8 cellular contexts compared by ENCODE assay signal in the genomic region with DNA sequence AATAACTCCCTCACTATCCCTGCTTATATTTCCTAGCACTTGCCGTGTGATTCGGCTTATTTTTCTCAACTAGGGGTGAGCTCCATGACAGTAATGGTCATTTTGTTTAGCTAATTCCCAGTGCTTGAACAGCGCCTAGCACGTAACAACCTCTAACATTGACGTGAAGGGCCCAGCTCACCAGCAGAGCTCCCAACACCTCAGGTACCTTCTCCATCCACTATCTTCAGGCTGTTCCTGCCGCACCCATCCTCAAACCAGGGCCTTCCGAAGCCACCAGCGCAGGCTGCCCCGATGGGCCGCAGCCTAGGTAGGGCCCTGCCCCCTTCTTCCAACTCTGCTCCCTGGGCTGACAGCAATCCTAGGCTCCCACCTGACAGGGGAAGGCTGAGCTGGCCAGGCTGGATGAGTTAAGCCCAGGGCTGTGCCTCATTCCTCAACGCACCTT. TPM values are rescaled to one million over a fixed set of nuclear protein-coding genes. Genes with fewer than 3 reads are reported as not detected.
A peak's percentile ranks its signal among the peaks of the same experiment; 100 is the strongest.
DNase-seq lines count a peak whose midpoint lies in the region; TF ChIP-seq lines count a peak whose summit lies in the region.

No MANE protein-coding gene starts in this region.

- WGBS in liver: 28% methylated on average over 11 of the region's 11 CpGs

- no peaks in the 10 kb centered on the region; a peak in 1 of 22 replicates for H3K9me3 ChIP-seq in BLaER1 treated with 17β-estradiol and CSF1 and Interleukin-3, amounts not matched to agents 10 nM and 100 nM (replicated peaks in 1 of 11)
- H3K9me3 ChIP-seq in liver (ENCODE audit: control insufficient read depth in 4 of 4, low read length in 3 of 4): no peaks in the 10 kb centered on the region
- H3K9me3 ChIP-seq in tibial artery: no peaks in the 10 kb centered on the region

- peak overlapping the region; percentile 91 to 99 (median 97) for H3K27ac ChIP-seq in BLaER1 treated with 17β-estradiol and CSF1 and Interleukin-3, amounts not matched to agents 10 nM and 100 nM
- H3K27ac ChIP-seq in caudate nucleus (ENCODE audit: low read depth, low read length): peak overlapping the region; percentile 92
- peak overlapping the region; percentile 68 to 90 for H3K27ac ChIP-seq in liver (ENCODE audit: low read depth in 1 of 2, low read length in 2 of 2)
- H3K27ac ChIP-seq in tibial artery: peak overlapping the region; percentile 87

- no peak for TF ChIP-seq CTCF in liver (IDR thresholded peaks at IDR 0.05; ENCODE audit: low read depth, low read length, missing input control)
- no peak for TF ChIP-seq CTCF in tibial artery (IDR thresholded peaks at IDR 0.05)

- H4K20me1 ChIP-seq in BLaER1 treated with 17β-estradiol and CSF1 and Interleukin-3, amounts not matched to agents 10 nM and 100 nM: peaks cover 35 to 42% (median 38%) of the 10 kb centered on the region in 11 experiments

- peaks cover 29 to 47% (median 35%) of the 10 kb centered on the region in 10 experiments for H3K4me1 ChIP-seq in BLaER1 treated with 17β-estradiol and CSF1 and Interleukin-3, amounts not matched to agents 10 nM and 100 nM
- peaks cover 3 to 24% (median 9%) of the 10 kb centered on the region in 4 donors for H3K4me1 ChIP-seq in liver (ENCODE audit: control insufficient read depth in 4 of 4, insufficient read depth in 4 of 4, low read length in 3 of 4)
- H3K4me1 ChIP-seq in tibial artery: peaks cover 0 to 34% (median 13%) of the 10 kb centered on the region in 4 donors

- no peak for DNase-seq in Jurkat, Clone E6-1 (ENCODE audit: low read depth, low spot score)
- DNase-seq in caudate nucleus (lab: John Stamatoyannopoulos, UW): no peak
- no peak for DNase-seq in tibial artery
- no peak for DNase-seq in activated effector memory CD4-positive, alpha-beta T cell treated with anti-CD3 and anti-CD28 coated beads, Interleukin-2, amount 50 U/mL, for 16 hours
- no peak for DNase-seq in T1000 (lab: John Stamatoyannopoulos, UW)
- DNase-seq in activated CD4-positive, alpha-beta T cell treated with anti-CD3 and anti-CD28 coated beads, Interleukin-2, amount 50 U/mL, for 4 hours: no peak

- H3K4me2 ChIP-seq in BLaER1 treated with 17β-estradiol and CSF1 and Interleukin-3, amounts not matched to agents 10 nM and 100 nM: peak overlapping the region; percentile 90 to 98 (median 96)

- H3K27me3 ChIP-seq in BLaER1 treated with 17β-estradiol and CSF1 and Interleukin-3, amounts not matched to agents 10 nM and 100 nM: no peaks in the 10 kb centered on the region
- no peaks in the 10 kb centered on the region for H3K27me3 ChIP-seq in liver (ENCODE audit: control insufficient read depth in 4 of 4, insufficient read depth in 4 of 4, low read length in 3 of 4)
- H3K27me3 ChIP-seq in tibial artery: no peaks in the 10 kb centered on the region

- peaks cover 29 to 37% (median 36%) of the 10 kb centered on the region in 11 experiments for H3K36me3 ChIP-seq in BLaER1 treated with 17β-estradiol and CSF1 and Interleukin-3, amounts not matched to agents 10 nM and 100 nM
- H3K36me3 ChIP-seq in liver (ENCODE audit: control insufficient read depth in 4 of 4, insufficient read depth in 3 of 4, low read depth in 1 of 4, low read length in 3 of 4) (peaks cover 11 to 29% (median 26%) of the 10 kb centered on the region in 4 donors), tibial artery (peaks cover 27 to 30% (median 29%) of the 10 kb centered on the region in 3 donors)

- TF ChIP-seq RAD21 in liver (IDR thresholded peaks at IDR 0.05): no peak

- intact Hi-C loops in tibial artery (cut with DNase I; ENCODE audit: low total_unique reads): loop anchor here (10.0 kb wide), 2 partner anchors 104 to 664 kb away; a partner anchor contains a TSS

- peak overlapping the region; percentile 83 to 98 (median 92) for H3K4me3 ChIP-seq in BLaER1 treated with 17β-estradiol and CSF1 and Interleukin-3, amounts not matched to agents 10 nM and 100 nM
- peak overlapping the region; percentile 99 for H3K4me3 ChIP-seq in Jurkat, Clone E6-1 (ENCODE audit: low read length)
- peak overlapping the region; percentile 67 to 100 (median 88) for H3K4me3 ChIP-seq in liver (ENCODE audit: low read depth in 1 of 3, low read length in 3 of 3)
- peak overlapping the region; percentile 77 to 83 for H3K4me3 ChIP-seq in tibial artery

- H3K9ac ChIP-seq in BLaER1 treated with 17β-estradiol and CSF1 and Interleukin-3, amounts not matched to agents 10 nM and 100 nM: peak overlapping the region; percentile 95 to 100 (median 98)
- peak overlapping the region; percentile 45 to 74 for H3K9ac ChIP-seq in liver (ENCODE audit: low read depth in 1 of 2, low read length in 2 of 2)

TF ChIP-seq in liver, 16 proteins besides CTCF, POLR2A, EP300 and RAD21:
- TF ChIP-seq EGR1 (IDR thresholded peaks at IDR 0.05; ENCODE audit: low read depth in 2 of 2) (no peak), FOXA2 (IDR thresholded peaks at IDR 0.05) (no peak), JUND (IDR thresholded peaks at IDR 0.05) (no peak), GABPA (IDR thresholded peaks at IDR 0.05 in 1 of 2, conservative IDR thresholded peaks at IDR 0.05 in 1 of 2) (no peak), HNF4A (conservative IDR thresholded peaks at IDR 0.05) (no peak), HNF4G (IDR thresholded peaks at IDR 0.05) (no peak), TAF1 (conservative IDR thresholded peaks at IDR 0.05) (no peak), NR2F2 (IDR thresholded peaks at IDR 0.05) (no peak), RXRA (IDR thresholded peaks at IDR 0.05) (no peak), FOXA1 (IDR thresholded peaks at IDR 0.05) (no peak), YY1 (IDR thresholded peaks at IDR 0.05) (no peak), SP1 (IDR thresholded peaks at IDR 0.05) (no peak)
- TF ChIP-seq, protein P1, sequence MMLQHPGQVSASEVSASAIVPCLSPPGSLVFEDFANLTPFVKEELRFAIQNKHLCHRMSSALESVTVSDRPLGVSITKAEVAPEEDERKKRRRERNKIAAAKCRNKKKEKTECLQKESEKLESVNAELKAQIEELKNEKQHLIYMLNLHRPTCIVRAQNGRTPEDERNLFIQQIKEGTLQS (IDR thresholded peaks at IDR 0.05): no peak
- TF ChIP-seq, protein P2, sequence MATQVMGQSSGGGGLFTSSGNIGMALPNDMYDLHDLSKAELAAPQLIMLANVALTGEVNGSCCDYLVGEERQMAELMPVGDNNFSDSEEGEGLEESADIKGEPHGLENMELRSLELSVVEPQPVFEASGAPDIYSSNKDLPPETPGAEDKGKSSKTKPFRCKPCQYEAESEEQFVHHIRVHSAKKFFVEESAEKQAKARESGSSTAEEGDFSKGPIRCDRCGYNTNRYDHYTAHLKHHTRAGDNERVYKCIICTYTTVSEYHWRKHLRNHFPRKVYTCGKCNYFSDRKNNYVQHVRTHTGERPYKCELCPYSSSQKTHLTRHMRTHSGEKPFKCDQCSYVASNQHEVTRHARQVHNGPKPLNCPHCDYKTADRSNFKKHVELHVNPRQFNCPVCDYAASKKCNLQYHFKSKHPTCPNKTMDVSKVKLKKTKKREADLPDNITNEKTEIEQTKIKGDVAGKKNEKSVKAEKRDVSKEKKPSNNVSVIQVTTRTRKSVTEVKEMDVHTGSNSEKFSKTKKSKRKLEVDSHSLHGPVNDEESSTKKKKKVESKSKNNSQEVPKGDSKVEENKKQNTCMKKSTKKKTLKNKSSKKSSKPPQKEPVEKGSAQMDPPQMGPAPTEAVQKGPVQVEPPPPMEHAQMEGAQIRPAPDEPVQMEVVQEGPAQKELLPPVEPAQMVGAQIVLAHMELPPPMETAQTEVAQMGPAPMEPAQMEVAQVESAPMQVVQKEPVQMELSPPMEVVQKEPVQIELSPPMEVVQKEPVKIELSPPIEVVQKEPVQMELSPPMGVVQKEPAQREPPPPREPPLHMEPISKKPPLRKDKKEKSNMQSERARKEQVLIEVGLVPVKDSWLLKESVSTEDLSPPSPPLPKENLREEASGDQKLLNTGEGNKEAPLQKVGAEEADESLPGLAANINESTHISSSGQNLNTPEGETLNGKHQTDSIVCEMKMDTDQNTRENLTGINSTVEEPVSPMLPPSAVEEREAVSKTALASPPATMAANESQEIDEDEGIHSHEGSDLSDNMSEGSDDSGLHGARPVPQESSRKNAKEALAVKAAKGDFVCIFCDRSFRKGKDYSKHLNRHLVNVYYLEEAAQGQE (IDR thresholded peaks at IDR 0.05): no peak
- TF ChIP-seq, protein P3, sequence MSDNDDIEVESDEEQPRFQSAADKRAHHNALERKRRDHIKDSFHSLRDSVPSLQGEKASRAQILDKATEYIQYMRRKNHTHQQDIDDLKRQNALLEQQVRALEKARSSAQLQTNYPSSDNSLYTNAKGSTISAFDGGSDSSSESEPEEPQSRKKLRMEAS (IDR thresholded peaks at IDR 0.05): no peak
- TF ChIP-seq, protein P4, sequence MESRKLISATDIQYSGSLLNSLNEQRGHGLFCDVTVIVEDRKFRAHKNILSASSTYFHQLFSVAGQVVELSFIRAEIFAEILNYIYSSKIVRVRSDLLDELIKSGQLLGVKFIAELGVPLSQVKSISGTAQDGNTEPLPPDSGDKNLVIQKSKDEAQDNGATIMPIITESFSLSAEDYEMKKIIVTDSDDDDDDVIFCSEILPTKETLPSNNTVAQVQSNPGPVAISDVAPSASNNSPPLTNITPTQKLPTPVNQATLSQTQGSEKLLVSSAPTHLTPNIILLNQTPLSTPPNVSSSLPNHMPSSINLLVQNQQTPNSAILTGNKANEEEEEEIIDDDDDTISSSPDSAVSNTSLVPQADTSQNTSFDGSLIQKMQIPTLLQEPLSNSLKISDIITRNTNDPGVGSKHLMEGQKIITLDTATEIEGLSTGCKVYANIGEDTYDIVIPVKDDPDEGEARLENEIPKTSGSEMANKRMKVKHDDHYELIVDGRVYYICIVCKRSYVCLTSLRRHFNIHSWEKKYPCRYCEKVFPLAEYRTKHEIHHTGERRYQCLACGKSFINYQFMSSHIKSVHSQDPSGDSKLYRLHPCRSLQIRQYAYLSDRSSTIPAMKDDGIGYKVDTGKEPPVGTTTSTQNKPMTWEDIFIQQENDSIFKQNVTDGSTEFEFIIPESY (IDR thresholded peaks at IDR 0.05): no peak

RNA-seq across cellular contexts. Expression of a gene that starts 0.8 kb away (rescaled TPM):
- polyA plus RNA-seq in Jurkat, Clone E6-1 (2012; ENCODE audit: insufficient read depth, insufficient read length): 4,190 TPM
- 1,000 to 10,000 TPM in 1 of 2 donors, 100 to 1,000 TPM in 1; 283 to 1,607 TPM for total RNA-seq in liver
- 1,000 to 10,000 TPM in 1 of 2 donors, 100 to 1,000 TPM in 1; 289 to 1,088 TPM for polyA plus RNA-seq in liver
